Comparison of ENCODE assay signal across 11 cellular contexts in the genomic region with DNA sequence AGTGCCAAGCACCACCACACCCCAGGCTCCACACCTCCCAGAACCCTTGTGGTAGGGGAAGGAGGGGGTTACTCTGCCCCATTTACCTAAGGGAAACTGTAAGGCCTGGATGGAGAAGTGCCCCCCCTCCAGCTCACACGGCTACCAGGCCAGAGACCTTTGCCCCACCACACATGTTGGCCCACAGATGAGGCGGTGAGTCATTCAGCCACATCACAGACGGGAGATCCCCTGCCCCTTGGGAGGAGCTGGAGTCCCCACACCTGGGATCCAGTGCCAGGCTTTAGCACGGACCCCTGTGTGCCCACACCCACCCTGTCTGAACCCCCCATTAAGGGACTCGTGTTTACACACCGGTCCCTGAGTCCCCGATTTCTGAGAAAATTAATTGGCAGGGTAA. TPM values are rescaled to one million over a fixed set of nuclear protein-coding genes. Genes with fewer than 3 reads are reported as not detected.
DNase-seq lines count a peak whose midpoint lies in the region.
"Had no signal": no experiment of that assay in that cellular context is flagged by ENCODE, and none has a peak within 500 bp of the region (broad histone marks: within the 10 kb centered on the region; RNA-seq: fewer than 3 reads in every experiment).

No MANE protein-coding gene starts in this region.

- peaks cover 5 to 9% of the 10 kb centered on the region in 2 experiments for H3K4me1 ChIP-seq in trophoblast cell (ENCODE audit: control insufficient read depth in 1 of 2, insufficient read depth in 2 of 2, low read length in 2 of 2)

- no peak overlapping the region for H4K91ac ChIP-seq in trophoblast cell (ENCODE audit: low read depth, low read length)

- H3K4me2 ChIP-seq in trophoblast cell (ENCODE audit: low read length): no peak overlapping the region

- DNase-seq in DMS53 (lab: John Stamatoyannopoulos, UW) (peak; percentile 25), DMS53 treated with DMSO at 0.1 percent for 48 hours (lab: John Stamatoyannopoulos, UW; ENCODE audit: unreplicated experiment) (no peak), HuH-7.5 (ENCODE audit: low spot score) (peak; percentile 87), amniotic epithelial cell (ENCODE audit: low read depth) (peak; percentile 69), trophoblast cell (peak; percentile 45 to 49), NCI-H146 treated with DMSO at 0.1 percent for 48 hours (lab: John Stamatoyannopoulos, UW; ENCODE audit: unreplicated experiment) (no peak), amygdala (lab: John Stamatoyannopoulos, UW) (no peak), GM19240 (ENCODE audit: insufficient read length, low spot score) (no peak)
- DNase-seq: anterior cingulate cortex, SW 1271 had no signal

- no peak overlapping the region for H3K18ac ChIP-seq in trophoblast cell (ENCODE audit: low read length)

- H3K9ac ChIP-seq in trophoblast cell (ENCODE audit: low read length): no peak overlapping the region

- H3K4ac ChIP-seq in trophoblast cell (ENCODE audit: low read depth, low read length): no peak overlapping the region

- no peak overlapping the region for H3K4me3 ChIP-seq in trophoblast cell (ENCODE audit: low read depth, low read length)

- H3K79me2 ChIP-seq in trophoblast cell (ENCODE audit: control insufficient read depth, insufficient read depth, low read length, poor library complexity): no peaks in the 10 kb centered on the region

- H3K14ac ChIP-seq in trophoblast cell (ENCODE audit: low read length): no peak overlapping the region

- no peaks in the 10 kb centered on the region for H3K9me3 ChIP-seq in trophoblast cell (ENCODE audit: insufficient read depth, low read depth, low read length)

- no peak overlapping the region for H2BK5ac ChIP-seq in trophoblast cell (ENCODE audit: low read depth, low read length, poor library complexity)

- H3K27ac ChIP-seq in trophoblast cell (ENCODE audit: low read depth, low read length): no peak overlapping the region
- H3K27ac ChIP-seq: 22Rv1 had no signal

- WGBS in trophoblast cell (ENCODE audit: extremely low coverage, insufficient coverage, insufficient read length): no CpG with 5 or more reads among the region's 7 CpGs

- no peak overlapping the region for H2BK120ac ChIP-seq in trophoblast cell (ENCODE audit: insufficient read depth, low read length, poor library complexity)

- peaks cover 28% of the 10 kb centered on the region for H3K27me3 ChIP-seq in trophoblast cell (ENCODE audit: insufficient read depth, low read length)

- no peaks in the 10 kb centered on the region for H3K36me3 ChIP-seq in trophoblast cell (ENCODE audit: control insufficient read depth in 1 of 2, insufficient read depth in 2 of 2, low read length in 2 of 2)

- H4K12ac ChIP-seq in trophoblast cell (ENCODE audit: low read depth, low read length): no peak overlapping the region

- no peak overlapping the region for H2AFZ ChIP-seq in trophoblast cell (ENCODE audit: insufficient read depth, low read length, poor library complexity)

- peak overlapping the region; percentile 30 for H2AK5ac ChIP-seq in trophoblast cell (ENCODE audit: low read length)

- no peak overlapping the region for H3K23ac ChIP-seq in trophoblast cell (ENCODE audit: low read length)

- no peak overlapping the region for H2BK12ac ChIP-seq in trophoblast cell (ENCODE audit: low read length)

- H4K8ac ChIP-seq in trophoblast cell (ENCODE audit: low read depth, low read length): no peak overlapping the region

- no peaks in the 10 kb centered on the region for H3K79me1 ChIP-seq in trophoblast cell (ENCODE audit: low read length)

RNA-seq across cellular contexts. Expression of a gene that starts 24.9 kb away (rescaled TPM):
- 604 and 638 TPM in 2 replicates for polyA plus RNA-seq in trophoblast cell (2013)

Comparison
In these comparisons a context has a peak if more than half of its experiments do, and no peak if none do; other contexts are left out.
1. DNase-seq: peak in DMS53 (single experiment), HuH-7.5 (single experiment), amniotic epithelial cell (single experiment) and trophoblast cell (2 of 2); none in DMS53 treated with DMSO at 0.1 percent for 48 hours (single experiment), NCI-H146 treated with DMSO at 0.1 percent for 48 hours (single experiment), amygdala (0 of 56) and GM19240 (single experiment).